In the genomic region with DNA sequence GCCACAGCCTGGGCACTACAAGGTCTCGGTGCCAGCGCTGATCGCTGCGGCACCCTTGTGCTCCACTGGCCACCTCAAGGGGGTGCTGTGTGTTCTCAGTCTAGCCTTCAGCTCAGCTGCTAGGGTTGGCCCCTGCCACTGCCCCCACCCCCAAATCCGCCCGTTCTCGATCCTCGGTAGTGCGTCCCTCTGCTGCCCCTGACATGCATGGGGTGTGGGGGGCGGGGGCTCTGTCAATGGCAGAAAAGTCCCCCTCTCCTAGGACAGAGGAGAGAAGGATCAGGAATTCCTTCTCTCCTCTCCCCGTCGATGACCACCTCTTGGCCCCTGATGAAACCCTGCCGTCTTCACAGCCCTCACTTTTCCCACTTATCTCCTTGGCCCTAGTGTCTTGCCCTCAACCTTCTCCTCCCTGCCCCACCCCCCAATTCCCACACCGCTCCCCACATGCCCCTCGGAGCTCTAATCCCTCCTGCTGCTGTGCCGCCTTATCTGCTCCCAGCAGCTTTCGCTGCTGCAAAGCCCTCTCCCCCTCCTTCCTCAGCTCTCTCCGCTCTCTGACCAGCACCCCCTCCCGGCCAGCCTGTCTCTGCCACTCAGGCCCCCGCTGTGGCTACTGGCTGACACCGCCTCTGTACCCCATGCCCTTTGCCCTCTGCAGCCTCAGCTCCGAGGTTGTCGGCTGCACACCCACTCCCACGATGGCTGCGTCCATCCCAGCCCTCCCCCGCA, we compare ENCODE assay signal across 9 cellular contexts. TPM values are rescaled to one million over a fixed set of nuclear protein-coding genes. Genes with fewer than 3 reads are reported as not detected.
DNase-seq lines count a peak whose midpoint lies in the region; ATAC-seq and TF ChIP-seq lines count a peak whose summit lies in the region.
"Had no signal": no experiment of that assay in that cellular context is flagged by ENCODE, and none has a peak within 500 bp of the region (broad histone marks: within the 10 kb centered on the region; RNA-seq: fewer than 3 reads in every experiment).

No MANE protein-coding gene starts in this region.

- DNase-seq in AG20443 (ENCODE audit: low spot score) (peak; percentile 71), RPMI7951 (ENCODE audit: low read depth) (peak; percentile 46), germinal center (ENCODE audit: low spot score) (peak; percentile 52), ovary (peak; percentile 53 to 73 (median 66))
- peak; percentile 68 for DNase-seq in activated naive CD4-positive, alpha-beta T cell treated with anti-CD3 and anti-CD28 coated beads for 36 hours

- peak in 2 of 3 donors; percentile 64 to 68 for TF ChIP-seq CTCF in ovary (IDR thresholded peaks at IDR 0.05)

- CTCF ChIA-PET in activated naive CD4-positive, alpha-beta T cell treated with anti-CD3 and anti-CD28 coated beads for 36 hours (lab: Charles Lee), result interaction anchor here (0.7 to 4.1 kb wide), 12 partner anchors 9 to 90 kb away, joined by 3 to 27 read pairs (median 4); partner anchors contain the start of gene GMPPA

- H3K27ac ChIP-seq in ovary, result no peak overlapping the region

- H3K4me3 ChIP-seq in ovary, result no peak overlapping the region

- peaks cover 6% of the 10 kb centered on the region for H3K4me1 ChIP-seq in ovary (ENCODE audit: insufficient read depth)

- no peak for TF ChIP-seq EP300 in ovary (IDR thresholded peaks at IDR 0.05)

- H3K9me3 ChIP-seq in ovary, result no peaks in the 10 kb centered on the region

- peaks cover 41% of the 10 kb centered on the region for H3K27me3 Mint-ChIP-seq in activated naive CD4-positive, alpha-beta T cell treated with anti-CD3 and anti-CD28 coated beads for 36 hours (ENCODE audit: low read depth)

- no peak for TF ChIP-seq POLR2A in ovary (IDR thresholded peaks at IDR 0.05)

- peaks cover 25% of the 10 kb centered on the region for H3K4me1 Mint-ChIP-seq in activated naive CD4-positive, alpha-beta T cell treated with anti-CD3 and anti-CD28 coated beads for 36 hours (ENCODE audit: low read depth)

- no peak overlapping the region for H3K27ac Mint-ChIP-seq in activated naive CD4-positive, alpha-beta T cell treated with anti-CD3 and anti-CD28 coated beads for 36 hours

- peak overlapping the region; percentile 26 for H3K4me3 Mint-ChIP-seq in activated naive CD4-positive, alpha-beta T cell treated with anti-CD3 and anti-CD28 coated beads for 36 hours

- no peaks in the 10 kb centered on the region for H3K36me3 ChIP-seq in ovary

- intact Hi-C loops in activated naive CD4-positive, alpha-beta T cell treated with anti-CD3 and anti-CD28 coated beads for 36 hours (cut with micrococcal nuclease), result loop anchor here (1.0 kb wide), 3 partner anchors 12 to 31 kb away; partner anchors contain the start of gene GMPPA
- intact Hi-C loops in ovary (cut with DNase I), result no loop called here

- H3K27me3 ChIP-seq in ovary, result no peaks in the 10 kb centered on the region

- ATAC-seq in GM18907 (IDR thresholded peaks at IDR 0.05; ENCODE audit: unreplicated experiment) (peak; percentile 60), HG03571 (IDR thresholded peaks at IDR 0.05; ENCODE audit: unreplicated experiment) (peak; percentile 63), GM18870 (IDR thresholded peaks at IDR 0.05; ENCODE audit: unreplicated experiment) (no peak)

- H3K9me3 Mint-ChIP-seq in activated naive CD4-positive, alpha-beta T cell treated with anti-CD3 and anti-CD28 coated beads for 36 hours, result no peaks in the 10 kb centered on the region

- H3K36me3 Mint-ChIP-seq in activated naive CD4-positive, alpha-beta T cell treated with anti-CD3 and anti-CD28 coated beads for 36 hours (ENCODE audit: low read depth), result peaks cover 18% of the 10 kb centered on the region

- 0 to 1% (median 1%) methylated on average over 26 of the region's 26 CpGs for WGBS in ovary, 3 donors

RNA-seq across cellular contexts. Expression of gene ASIC4, which starts 4.3 kb away (rescaled TPM):
- total RNA-seq in RPMI7951 (2014; rRNA removed; shearing (Covaris generic)), result 0.10 TPM in 1 of 2 replicates, not detected in the other
- not detected for total RNA-seq in activated naive CD4-positive, alpha-beta T cell treated with anti-CD3 and anti-CD28 coated beads for 36 hours
- total RNA-seq in ovary, result under 1 TPM in 3 of 7 donors, not detected in 4; 0.10 to 0.28 (median 0.24) TPM
- polyA plus RNA-seq in ovary, result under 1 TPM in 1 of 2 donors, not detected in 1; 0.05 TPM
- total RNA-seq: subcutaneous adipose tissue had no signal

RNA-seq across cellular contexts. Expression of gene GMPPA, which starts 11.3 kb away (rescaled TPM):
- total RNA-seq in RPMI7951 (2014; rRNA removed; shearing (Covaris generic)), result 87.5 and 91.9 TPM in 2 replicates
- 10 to 100 TPM; 25.2 to 28.4 TPM for total RNA-seq in activated naive CD4-positive, alpha-beta T cell treated with anti-CD3 and anti-CD28 coated beads for 36 hours
- total RNA-seq in ovary, result 10 to 100 TPM; 14.2 to 35.7 (median 23.7) TPM
- 10 to 100 TPM; 20.0 to 33.7 TPM for polyA plus RNA-seq in ovary

RNA-seq across cellular contexts. Expression of gene CHPF, which starts 33.7 kb away (rescaled TPM):
- total RNA-seq in RPMI7951 (2014; rRNA removed; shearing (Covaris generic)), result 73.7 and 98.6 TPM in 2 replicates
- 1 to 10 TPM; 8.5 to 9.0 TPM for total RNA-seq in activated naive CD4-positive, alpha-beta T cell treated with anti-CD3 and anti-CD28 coated beads for 36 hours
- 100 to 1,000 TPM in 6 of 7 donors, 10 to 100 TPM in 1; 89.4 to 181 (median 135) TPM for total RNA-seq in ovary
- 10 to 100 TPM in 1 of 2 donors, 1 to 10 TPM in 1; 4.0 to 76.0 TPM for polyA plus RNA-seq in ovary

RNA-seq across cellular contexts. Expression of gene TMEM198, which starts 33.9 kb away (rescaled TPM):
- total RNA-seq in RPMI7951 (2014; rRNA removed; shearing (Covaris generic)), result 2.3 and 2.6 TPM in 2 replicates
- 1 to 10 TPM in 1 of 2 experiments, under 1 TPM in 1; 0.86 to 1.1 TPM for total RNA-seq in activated naive CD4-positive, alpha-beta T cell treated with anti-CD3 and anti-CD28 coated beads for 36 hours
- total RNA-seq in ovary, result 10 to 100 TPM in 6 of 7 donors, 1 to 10 TPM in 1; 5.8 to 22.7 (median 10.7) TPM
- polyA plus RNA-seq in ovary, result 1 to 10 TPM in 1 of 2 donors, under 1 TPM in 1; 0.62 to 6.5 TPM
